In the genomic region with DNA sequence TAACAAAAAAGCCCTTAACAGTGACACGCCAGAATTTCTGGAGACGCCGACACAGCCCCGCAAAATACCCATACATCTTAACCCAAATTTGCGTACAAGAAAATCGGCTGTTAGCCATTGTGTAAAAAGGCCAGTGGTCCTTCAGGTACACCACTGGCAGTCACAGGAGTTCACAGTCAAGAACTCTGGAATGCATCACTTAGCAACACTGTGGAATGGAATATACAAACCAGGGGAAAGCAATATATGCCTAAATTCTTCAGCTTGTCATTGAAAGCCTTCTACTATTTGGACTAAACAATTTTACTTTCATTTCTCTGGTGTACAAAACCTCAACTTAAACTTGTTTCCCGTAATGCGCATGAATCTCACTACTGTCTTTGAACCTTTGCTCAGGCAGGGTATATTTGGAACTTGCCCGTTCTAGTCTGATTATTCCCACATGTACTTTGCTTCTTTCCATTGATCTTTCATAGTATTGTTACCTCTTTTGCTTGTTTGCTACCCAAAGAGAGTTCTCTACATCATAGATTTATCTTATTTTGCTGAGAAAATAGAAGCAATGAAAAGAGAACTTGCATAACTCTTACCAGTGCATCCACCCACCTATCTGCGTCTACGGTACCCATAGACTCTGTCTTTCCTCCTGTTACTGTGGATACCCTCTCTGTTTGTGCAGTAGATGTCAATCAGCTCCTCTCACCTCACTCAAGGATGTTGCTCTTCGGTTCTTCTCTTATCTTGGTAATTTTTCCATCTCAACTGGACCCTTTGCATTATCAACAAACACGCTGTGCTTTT, we compare ENCODE assay signal across 27 cellular contexts. TPM values are rescaled to one million over a fixed set of nuclear protein-coding genes. Genes with fewer than 3 reads are reported as not detected.
DNase-seq lines count a peak whose midpoint lies in the region; ATAC-seq and TF ChIP-seq lines count a peak whose summit lies in the region.
"Had no signal": no experiment of that assay in that cellular context is flagged by ENCODE, and none has a peak within 500 bp of the region (broad histone marks: within the 10 kb centered on the region; RNA-seq: fewer than 3 reads in every experiment).

A gene (minus strand): TSS at position 178 of the 801 bp plus-strand sequence. CDS start 60 bp downstream, at position 118.

- intact Hi-C loops in CD4-positive, alpha-beta T cell (cut with DNase I, micrococcal nuclease) = no loop called here

- no peak within 1 kb of the TSS for H3K4me2 ChIP-seq in SK-N-SH
- H3K4me2 ChIP-seq: BLaER1 had no signal

- no peaks in the 10 kb centered on the region for H3K79me2 ChIP-seq in SK-N-SH (ENCODE audit: insufficient read depth)

- no peaks in the 10 kb centered on the region for H3K27me3 Mint-ChIP-seq in CD4-positive, alpha-beta T cell
- no peaks in the 10 kb centered on the region for H3K27me3 Mint-ChIP-seq in naive B cell
- H3K27me3 Mint-ChIP-seq: activated naive CD8-positive, alpha-beta T cell treated with anti-CD3 and anti-CD28 coated beads, Interleukin-2, amount 10 ng/mL, durations not matched to agents 7 days and 5 days had no signal

- H3K4me3 ChIP-seq in SK-N-SH (ENCODE audit: low read depth in 2 of 2, low read length in 1 of 2) (no peak within 1 kb of the TSS), foreskin fibroblast (ENCODE audit: low read depth in 1 of 2, low read length in 2 of 2) (no peak within 1 kb of the TSS), BE2C (ENCODE audit: low read depth, low read length) (no peak within 1 kb of the TSS)
- H3K4me3 ChIP-seq: BLaER1, esophagus muscularis mucosa, spleen, suprapubic skin had no signal

- H4K20me1 ChIP-seq in SK-N-SH (ENCODE audit: insufficient read depth) = no peaks in the 10 kb centered on the region
- H4K20me1 ChIP-seq: BLaER1 had no signal

- H3K4me3 Mint-ChIP-seq in CD4-positive, alpha-beta T cell = no peak within 1 kb of the TSS
- peak within 1 kb of the TSS in 1 of 8 donors; percentile 48 for H3K4me3 Mint-ChIP-seq in naive B cell
- H3K4me3 Mint-ChIP-seq: activated naive CD8-positive, alpha-beta T cell treated with anti-CD3 and anti-CD28 coated beads, Interleukin-2, amount 10 ng/mL, durations not matched to agents 7 days and 5 days had no signal

- WGBS in SK-N-SH (ENCODE audit: low lambda C conversion rate) = 94% methylated on average over 13 of the region's 13 CpGs

- H2AFZ ChIP-seq in SK-N-SH (ENCODE audit: low read depth) = no peak within 1 kb of the TSS

- TF ChIP-seq CTCF in SK-N-SH (IDR thresholded peaks at IDR 0.05) = no peak
- TF ChIP-seq CTCF in CD4-positive, alpha-beta T cell (IDR thresholded peaks at IDR 0.05) = no peak
- TF ChIP-seq CTCF in foreskin fibroblast (IDR thresholded peaks at IDR 0.05; ENCODE audit: low read depth, low read length) = no peak
- TF ChIP-seq CTCF in BE2C (IDR thresholded peaks at IDR 0.05; ENCODE audit: low read depth, low read length) = no peak

- no peak for TF ChIP-seq RAD21 in SK-N-SH (IDR thresholded peaks at IDR 0.05; ENCODE audit: low read length)

- ATAC-seq in SK-N-SH treated with all-trans-retinoic acid at 6 μM for 48 hours (peak; percentile 72), naive B cell (ENCODE audit: low read depth in 2 of 2) (no peak), HG03196 (IDR thresholded peaks at IDR 0.05; ENCODE audit: unreplicated experiment) (no peak)
- no peak for ATAC-seq in CD4-positive, alpha-beta T cell (ENCODE audit: poor library complexity)

- H3F3A ChIP-seq in SK-N-SH (replicated peaks; ENCODE audit: insufficient read depth) = peaks cover 4% of the 10 kb centered on the region

- POLR2A ChIA-PET in SK-N-SH (lab: Yijun Ruan, JAX) = no interaction called here
- POLR2A ChIA-PET in CD4-positive, alpha-beta T cell (lab: Charles Lee) = interaction anchor here (0.8 to 2.1 kb wide), 3 partner anchors 12 to 51 kb away, joined by 3 to 13 read pairs (median 3); a partner anchor contains a TSS

- no peaks in the 10 kb centered on the region for H3K9me3 Mint-ChIP-seq in CD4-positive, alpha-beta T cell
- H3K9me3 Mint-ChIP-seq in naive B cell = no peaks in the 10 kb centered on the region
- H3K9me3 Mint-ChIP-seq: activated naive CD8-positive, alpha-beta T cell treated with anti-CD3 and anti-CD28 coated beads, Interleukin-2, amount 10 ng/mL, durations not matched to agents 7 days and 5 days had no signal

- peak within 1 kb of the TSS; percentile 67 for H3K27ac Mint-ChIP-seq in CD4-positive, alpha-beta T cell
- H3K27ac Mint-ChIP-seq in naive B cell = peak within 1 kb of the TSS in 5 of 6 donors; percentile 1 to 41 (median 19)
- H3K27ac Mint-ChIP-seq: activated naive CD8-positive, alpha-beta T cell treated with anti-CD3 and anti-CD28 coated beads, Interleukin-2, amount 10 ng/mL, durations not matched to agents 7 days and 5 days had no signal

- H3K27me3 ChIP-seq in SK-N-SH (ENCODE audit: insufficient read depth) (no peaks in the 10 kb centered on the region), BE2C (no peaks in the 10 kb centered on the region)
- no peaks in the 10 kb centered on the region for H3K27me3 ChIP-seq in CD4-positive, alpha-beta T cell (ENCODE audit: control insufficient read depth, insufficient read depth, low read length)
- H3K27me3 ChIP-seq: BLaER1, esophagus muscularis mucosa, spleen, suprapubic skin had no signal

- H3K36me3 ChIP-seq in SK-N-SH (replicated peaks in 1 of 2; ENCODE audit: control insufficient read depth in 1 of 2, insufficient read depth in 2 of 2, low read length in 1 of 2) (no peaks in the 10 kb centered on the region), BE2C (no peaks in the 10 kb centered on the region)
- H3K36me3 ChIP-seq: esophagus muscularis mucosa, suprapubic skin had no signal

- TF ChIP-seq EP300 in SK-N-SH (IDR thresholded peaks at IDR 0.05; ENCODE audit: borderline replicate concordance in 1 of 2, low read depth in 1 of 2, low read length in 1 of 2) = no peak

- no peaks in the 10 kb centered on the region for H3K9me2 ChIP-seq in SK-N-SH

- DNase-seq in SK-N-SH (no peak), astrocyte of the hippocampus (ENCODE audit: low read depth, low spot score) (peak; percentile 49), naive B cell (no peak), foreskin fibroblast (no peak), BE2C (no peak)
- no peak for DNase-seq in CD4-positive, alpha-beta T cell
- DNase-seq: 8988T; activated CD4-positive, CD25-positive, alpha-beta regulatory T cell; activated CD8-positive, alpha-beta memory T cell treated with anti-CD3 and anti-CD28 coated beads, Interleukin-2, amount 50 U/mL, for 48 hours; activated naive CD8-positive, alpha-beta T cell treated with anti-CD3 and anti-CD28 coated beads, Interleukin-2, amount 10 ng/mL, durations not matched to agents 7 days and 5 days; DMS153; NCI-H1417 treated with DMSO at 0.1 percent for 48 hours; NCI-H748 treated with DMSO at 0.1 percent for 48 hours; SHP77; spleen; stimulated activated CD8-positive, alpha-beta memory T cell treated with anti-CD3 and anti-CD28 coated beads, Interleukin-4, amount 100 ng/mL, for 48 hours had no signal

- H3K9me3 ChIP-seq in SK-N-SH (no peaks in the 10 kb centered on the region), BE2C (no peaks in the 10 kb centered on the region)
- no peaks in the 10 kb centered on the region for H3K9me3 ChIP-seq in CD4-positive, alpha-beta T cell (ENCODE audit: control insufficient read depth, low read length)
- H3K9me3 ChIP-seq: BLaER1, esophagus muscularis mucosa, spleen, suprapubic skin had no signal

- H3K4me1 ChIP-seq in SK-N-SH (ENCODE audit: control insufficient read depth in 1 of 2, insufficient read depth in 2 of 2, low read depth in 1 of 2, low read length in 1 of 2) (peaks cover 0 to 3% of the 10 kb centered on the region in 2 experiments; a peak in 1 of 4 replicates), BE2C (peaks cover 5% of the 10 kb centered on the region; the same call in 1 of the 2 replicates)
- H3K4me1 ChIP-seq: BLaER1, spleen had no signal

- H3K27ac ChIP-seq in SK-N-SH (ENCODE audit: low read depth in 2 of 2, low read length in 1 of 2) = no peak within 1 kb of the TSS
- H3K27ac ChIP-seq in CD4-positive, alpha-beta T cell (ENCODE audit: low read depth, low read length) = no peak within 1 kb of the TSS
- H3K27ac ChIP-seq: BLaER1, esophagus muscularis mucosa, spleen, suprapubic skin had no signal

- CTCF ChIA-PET in SK-N-SH (lab: Yijun Ruan, JAX) = interaction anchor here (0.9 to 1.0 kb wide), 2 partner anchors 23 to 31 kb away, joined by 3 read pairs; no protein-coding TSS in a partner anchor
- CTCF ChIA-PET in CD4-positive, alpha-beta T cell (lab: Charles Lee) = interaction anchor here (0.7 to 1.2 kb wide), 2 partner anchors 19 to 95 kb away, joined by 3 read pairs; no protein-coding TSS in a partner anchor

- H3K4me1 Mint-ChIP-seq in CD4-positive, alpha-beta T cell (ENCODE audit: low read depth) = peaks cover 11% of the 10 kb centered on the region
- peaks cover 0 to 12% (median 0%) of the 10 kb centered on the region in 3 donors for H3K4me1 Mint-ChIP-seq in naive B cell

- peaks cover 33% of the 10 kb centered on the region for H3K36me3 Mint-ChIP-seq in CD4-positive, alpha-beta T cell (ENCODE audit: low read depth)
- peaks cover 0 to 7% of the 10 kb centered on the region in 2 donors for H3K36me3 Mint-ChIP-seq in naive B cell

- H3K9ac ChIP-seq in SK-N-SH = no peak within 1 kb of the TSS
- H3K9ac ChIP-seq: BLaER1 had no signal

TF ChIP-seq in SK-N-SH treated with all-trans-retinoic acid at 6 μM for 48 hours, 23 proteins besides CTCF, POLR2A, EP300 and RAD21 (continues in another document):
- TF ChIP-seq TOX (CRISPR knock-in tag; IDR thresholded peaks at IDR 0.05; ENCODE audit: borderline replicate concordance) (no peak), ISL1 (CRISPR knock-in tag; IDR thresholded peaks at IDR 0.05) (no peak), ZFP3 (CRISPR knock-in tag; IDR thresholded peaks at IDR 0.05) (no peak), CSDC2 (CRISPR knock-in tag; IDR thresholded peaks at IDR 0.05) (no peak), OSR1 (CRISPR knock-in tag; IDR thresholded peaks at IDR 0.05) (no peak), ARNTL (CRISPR knock-in tag; IDR thresholded peaks at IDR 0.05; ENCODE audit: borderline replicate concordance, low read depth) (no peak), ZNF565 (CRISPR knock-in tag; conservative IDR thresholded peaks at IDR 0.05; ENCODE audit: low read depth) (no peak)

TF ChIP-seq in SK-N-SH, 30 proteins besides CTCF, POLR2A, EP300 and RAD21 (continues in another document):
- TF ChIP-seq POLR2AphosphoS5 (IDR thresholded peaks at IDR 0.05; ENCODE audit: low read depth, low read length) (no peak), FOXJ3 (CRISPR knock-in tag; IDR thresholded peaks at IDR 0.05) (no peak), TCF12 (IDR thresholded peaks at IDR 0.05) (no peak), JUND (IDR thresholded peaks at IDR 0.05) (no peak), EZH2phosphoT487 (IDR thresholded peaks at IDR 0.05; ENCODE audit: borderline replicate concordance, low read depth) (no peak), SIN3A (IDR thresholded peaks at IDR 0.05; ENCODE audit: borderline replicate concordance, low read depth, low read length) (no peak), MXI1 (IDR thresholded peaks at IDR 0.05; ENCODE audit: low read depth, low read length) (no peak), ELF1 (IDR thresholded peaks at IDR 0.05) (no peak)

RNA-seq across cellular contexts. Expression of the gene that starts here (rescaled TPM):
- polyA plus RNA-seq in SK-N-SH (2012; rRNA removed) = not detected in 2 replicates
- not detected in 2 replicates for polyA plus RNA-seq in SK-N-SH (2012; cell fraction: cytosol; rRNA removed)
- polyA plus RNA-seq in SK-N-SH (2012; cell fraction: nucleus; rRNA removed) = not detected in 2 replicates
- total RNA-seq in CD4-positive, alpha-beta T cell = not detected
- polyA plus RNA-seq in naive B cell (ENCODE audit: low read depth in 6 of 6) = under 1 TPM in 2 of 6 donors, not detected in 4; 0.44 to 0.50 TPM
- not detected for polyA plus RNA-seq in BE2C (2012; ENCODE audit: insufficient read depth, insufficient read length, low read depth)
- total RNA-seq: bronchial epithelial cell, esophagus muscularis mucosa, glomerular endothelial cell, HT1080, lower leg skin, OCI-LY7, posterior vena cava, suprapubic skin had no signal
